Comparison of ENCODE assay signal across 19 cellular contexts in the genomic region with DNA sequence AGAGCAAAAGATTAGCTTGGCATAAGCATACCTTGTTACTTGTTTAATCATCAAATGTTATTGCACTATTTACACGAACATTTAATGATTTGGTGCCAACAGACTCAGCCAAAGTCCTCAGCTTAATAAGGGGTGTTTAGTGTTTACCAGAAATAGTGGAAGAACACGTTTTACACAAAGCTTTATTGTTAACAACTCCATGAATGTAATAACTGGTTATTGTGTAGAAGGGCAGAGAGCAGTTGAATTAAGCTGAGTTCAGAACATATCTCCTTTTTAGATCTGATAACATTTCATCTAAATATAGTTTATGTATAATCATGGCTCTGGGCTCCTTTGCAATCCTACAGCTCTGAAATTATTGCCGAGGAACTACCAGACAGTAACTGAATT.
DNase-seq lines count a peak whose midpoint lies in the region; ATAC-seq lines count a peak whose summit lies in the region.
"Had no signal": no experiment of that assay in that cellular context is flagged by ENCODE, and none has a peak within 500 bp of the region (broad histone marks: within the 10 kb centered on the region; RNA-seq: fewer than 3 reads in every experiment).

No MANE protein-coding gene starts in this region.

- H3K27me3 Mint-ChIP-seq in natural killer cell treated with Interleukin-12 subunit alpha and Interleukin-12 subunit beta and Interleukin-15 and Interleukin-18, amount 100 ng/mL, for 72 hours = no peaks in the 10 kb centered on the region
- H3K27me3 Mint-ChIP-seq: stimulated activated naive CD8-positive, alpha-beta T cell treated with anti-CD3 and anti-CD28 coated beads, Interleukin-15, amount 100 ng/mL, for 72 hours had no signal

- no peaks in the 10 kb centered on the region for H3K36me3 Mint-ChIP-seq in natural killer cell treated with Interleukin-12 subunit alpha and Interleukin-12 subunit beta and Interleukin-15 and Interleukin-18, amount 100 ng/mL, for 72 hours
- H3K36me3 Mint-ChIP-seq: CD14-positive monocyte had no signal

- H3K4me3 Mint-ChIP-seq in natural killer cell treated with Interleukin-12 subunit alpha and Interleukin-12 subunit beta and Interleukin-15 and Interleukin-18, amount 100 ng/mL, for 72 hours = no peak overlapping the region
- H3K4me3 Mint-ChIP-seq: CD14-positive monocyte; stimulated activated naive CD8-positive, alpha-beta T cell treated with anti-CD3 and anti-CD28 coated beads, Interleukin-15, amount 100 ng/mL, for 72 hours had no signal

- H3K27ac Mint-ChIP-seq in natural killer cell treated with Interleukin-12 subunit alpha and Interleukin-12 subunit beta and Interleukin-15 and Interleukin-18, amount 100 ng/mL, for 72 hours = no peak overlapping the region
- H3K27ac Mint-ChIP-seq: CD14-positive monocyte; stimulated activated naive CD8-positive, alpha-beta T cell treated with anti-CD3 and anti-CD28 coated beads, Interleukin-15, amount 100 ng/mL, for 72 hours had no signal

- peaks cover 7 to 11% of the 10 kb centered on the region in 2 donors for H3K4me1 Mint-ChIP-seq in natural killer cell treated with Interleukin-12 subunit alpha and Interleukin-12 subunit beta and Interleukin-15 and Interleukin-18, amount 100 ng/mL, for 72 hours (ENCODE audit: low read depth in 2 of 2)

- peak; percentile 23 for DNase-seq in DMS53 (lab: John Stamatoyannopoulos, UW)
- no peak for DNase-seq in DMS53 treated with DMSO at 0.1 percent for 48 hours (lab: John Stamatoyannopoulos, UW; ENCODE audit: unreplicated experiment)
- peak; percentile 77 for DNase-seq in OCI-M1 (lab: John Stamatoyannopoulos, UW)
- peak; percentile 68 for DNase-seq in foreskin melanocyte
- peak; percentile 68 for DNase-seq in superior temporal gyrus (ENCODE audit: extremely low spot score)
- no peak for DNase-seq in natural killer cell treated with Interleukin-12 subunit alpha and Interleukin-12 subunit beta and Interleukin-15 and Interleukin-18, amount 100 ng/mL, for 72 hours (ENCODE audit: low spot score)
- DNase-seq: 8988T; aorta; cortex of kidney; HCEC 1CT; heart left ventricle; islet precursor cell; NCI-H2171 treated with DMSO at 0.1 percent for 48 hours; stimulated activated CD4-positive, alpha-beta T cell treated with anti-CD3 and anti-CD28 coated beads, Interleukin-12 subunit alpha, Interleukin-12 subunit beta, amount 100 ng/mL, for 4 hours; stimulated activated naive CD8-positive, alpha-beta T cell treated with anti-CD3 and anti-CD28 coated beads, Interleukin-15, amount 100 ng/mL, for 72 hours; SW 1271 had no signal

- H3K9me3 Mint-ChIP-seq in natural killer cell treated with Interleukin-12 subunit alpha and Interleukin-12 subunit beta and Interleukin-15 and Interleukin-18, amount 100 ng/mL, for 72 hours = peaks cover 3% of the 10 kb centered on the region
- H3K9me3 Mint-ChIP-seq: stimulated activated naive CD8-positive, alpha-beta T cell treated with anti-CD3 and anti-CD28 coated beads, Interleukin-15, amount 100 ng/mL, for 72 hours had no signal

- ATAC-seq in HG03521 (IDR thresholded peaks at IDR 0.05; ENCODE audit: unreplicated experiment) (no peak), HG02840 (IDR thresholded peaks at IDR 0.05; ENCODE audit: low FRiP score, unreplicated experiment) (no peak)
- no peak for ATAC-seq in natural killer cell treated with Interleukin-12 subunit alpha and Interleukin-12 subunit beta and Interleukin-15 and Interleukin-18, amount 100 ng/mL, for 72 hours
- ATAC-seq: heart left ventricle; stimulated activated naive CD8-positive, alpha-beta T cell treated with anti-CD3 and anti-CD28 coated beads, Interleukin-15, amount 100 ng/mL, for 72 hours had no signal

Comparison
In these comparisons a context has a peak if more than half of its experiments do, and no peak if none do; other contexts are left out.
1. DNase-seq: peak in DMS53 (single experiment), OCI-M1 (single experiment), foreskin melanocyte (single experiment) and superior temporal gyrus (single experiment); none in DMS53 treated with DMSO at 0.1 percent for 48 hours (single experiment) and natural killer cell treated with Interleukin-12 subunit alpha and Interleukin-12 subunit beta and Interleukin-15 and Interleukin-18, amount 100 ng/mL, for 72 hours (single experiment).